Comparison of ENCODE assay signal across 8 cellular contexts in genomic region chr14:21024668-21025373, GRCh38. TPM values are rescaled to one million over a fixed set of nuclear protein-coding genes. Genes with fewer than 3 reads are reported as not detected.
A peak's percentile ranks its signal among the peaks of the same experiment; 100 is the strongest.
DNase-seq lines count a peak whose midpoint lies in the region; ATAC-seq and TF ChIP-seq lines count a peak whose summit lies in the region.

Gene NDRG2 (minus strand): TSS chr14:21025061. CDS start chr14:21023315, 1,746 bp downstream.

- H3K27me3 Mint-ChIP-seq in activated CD4-positive, alpha-beta memory T cell treated with anti-CD3 and anti-CD28 coated beads, Interleukin-2, amount 10 ng/mL, durations not matched to agents 7 days and 5 days, result peaks cover 34% of the 10 kb centered on the region

- ATAC-seq in lung (ENCODE audit: insufficient read depth, low FRiP score), result peak; percentile 89
- ATAC-seq in HG03354 (IDR thresholded peaks at IDR 0.05; ENCODE audit: poor library complexity, severe bottlenecking, unreplicated experiment), result no peak
- ATAC-seq in HG03108 (IDR thresholded peaks at IDR 0.05; ENCODE audit: unreplicated experiment), result no peak

- H3K4me3 ChIP-seq in GM12865 (ENCODE audit: low read depth, low read length) (no peak within 1 kb of the TSS), dorsolateral prefrontal cortex (peak within 1 kb of the TSS; percentile 67 to 95 (median 82)), lung (peak within 1 kb of the TSS; percentile 75)

- H3K4me1 ChIP-seq in lung (ENCODE audit: control insufficient read depth in 2 of 2, insufficient read depth in 2 of 2, low read length in 2 of 2), result peaks cover 11 to 13% of the 10 kb centered on the region in 2 donors

- TF ChIP-seq CTCF in GM12865 (IDR thresholded peaks at IDR 0.05; ENCODE audit: insufficient read depth, low read depth, low read length, missing control alignments) (no peak), dorsolateral prefrontal cortex (IDR thresholded peaks at IDR 0.05 in 54 of 56, conservative IDR thresholded peaks at IDR 0.05 in 2 of 56; ENCODE audit: low read depth in 1 of 56, partially characterized antibody in 56 of 56) (peak in 7 of 56 donors; percentile 6 to 36 (median 17)), lung (IDR thresholded peaks at IDR 0.05; ENCODE audit: control extremely low read depth, extremely low read depth) (no peak)

- H3K36me3 Mint-ChIP-seq in activated CD4-positive, alpha-beta memory T cell treated with anti-CD3 and anti-CD28 coated beads, Interleukin-2, amount 10 ng/mL, durations not matched to agents 7 days and 5 days (ENCODE audit: low read depth), result no peaks in the 10 kb centered on the region

- peaks cover 0 to 30% (median 0%) of the 10 kb centered on the region in 45 donors for H3K27me3 ChIP-seq in dorsolateral prefrontal cortex
- no peaks in the 10 kb centered on the region for H3K27me3 ChIP-seq in lung (ENCODE audit: control insufficient read depth, insufficient read depth)

- no peaks in the 10 kb centered on the region for H3K9me3 Mint-ChIP-seq in activated CD4-positive, alpha-beta memory T cell treated with anti-CD3 and anti-CD28 coated beads, Interleukin-2, amount 10 ng/mL, durations not matched to agents 7 days and 5 days

- 0 to 1% methylated on average over 53 to 68 of the region's 68 CpGs for WGBS in lung, 2 donors

- peak within 1 kb of the TSS; percentile 69 for H3K4me3 Mint-ChIP-seq in activated CD4-positive, alpha-beta memory T cell treated with anti-CD3 and anti-CD28 coated beads, Interleukin-2, amount 10 ng/mL, durations not matched to agents 7 days and 5 days

- peak within 1 kb of the TSS; percentile 76 to 100 (median 99) for H3K27ac ChIP-seq in dorsolateral prefrontal cortex
- H3K27ac ChIP-seq in lung (ENCODE audit: low read depth in 1 of 2, low read length in 1 of 2), result peak within 1 kb of the TSS; percentile 86 to 93

- POLR2A ChIA-PET in activated CD4-positive, alpha-beta memory T cell treated with anti-CD3 and anti-CD28 coated beads, Interleukin-2, amount 10 ng/mL, durations not matched to agents 7 days and 5 days (lab: Charles Lee), result interaction anchor here (1.0 kb wide), 1 partner anchor 80 kb away, joined by 3 read pairs; no protein-coding TSS in a partner anchor

- peak; percentile 10 for DNase-seq in GM12865 (ENCODE audit: low read depth)
- peak; percentile 32 for DNase-seq in NCI-H1694 (lab: John Stamatoyannopoulos, UW)
- DNase-seq in activated CD4-positive, alpha-beta memory T cell treated with anti-CD3 and anti-CD28 coated beads, Interleukin-2, amount 10 ng/mL, durations not matched to agents 7 days and 5 days, result peak; percentile 74
- peak; percentile 23 to 80 (median 68) for DNase-seq in dorsolateral prefrontal cortex
- DNase-seq in lung (ENCODE audit: low spot score), result peak; percentile 71
- DNase-seq in stimulated activated CD4-positive, alpha-beta T cell treated with anti-CD3 and anti-CD28 coated beads, TNF-alpha, amount 100 ng/mL, for 1 hour (ENCODE audit: low read depth in 3 of 3, low spot score in 1 of 3), result peak; percentile 42 to 55 (median 51)

- intact Hi-C loops in dorsolateral prefrontal cortex (cut with DNase I), result loop anchor here in 1 of 2 donors (1.0 to 5.0 kb wide), 3 partner anchors 10 to 47 kb away; partner anchors contain the start of gene ARHGEF40

- peaks cover under 1 to 2% of the 10 kb centered on the region in 2 donors for H3K36me3 ChIP-seq in lung (ENCODE audit: control insufficient read depth in 2 of 2, insufficient read depth in 2 of 2, low read length in 2 of 2)

- CTCF ChIA-PET in activated CD4-positive, alpha-beta memory T cell treated with anti-CD3 and anti-CD28 coated beads, Interleukin-2, amount 10 ng/mL, durations not matched to agents 7 days and 5 days (lab: Charles Lee), result interaction anchor here (1.3 to 2.0 kb wide), 3 partner anchors 10 to 79 kb away, joined by 3 to 16 read pairs (median 5); no protein-coding TSS in a partner anchor

- no peaks in the 10 kb centered on the region for H3K9me3 ChIP-seq in lung (ENCODE audit: control insufficient read depth in 2 of 2, insufficient read depth in 1 of 2, low read length in 1 of 2)

- H3K27ac Mint-ChIP-seq in activated CD4-positive, alpha-beta memory T cell treated with anti-CD3 and anti-CD28 coated beads, Interleukin-2, amount 10 ng/mL, durations not matched to agents 7 days and 5 days, result no peak within 1 kb of the TSS

- H3K4me1 Mint-ChIP-seq in activated CD4-positive, alpha-beta memory T cell treated with anti-CD3 and anti-CD28 coated beads, Interleukin-2, amount 10 ng/mL, durations not matched to agents 7 days and 5 days, result peaks cover 11% of the 10 kb centered on the region

RNA-seq across cellular contexts. Expression of gene NDRG2, which starts in this region (rescaled TPM):
- total RNA-seq in activated CD4-positive, alpha-beta memory T cell treated with anti-CD3 and anti-CD28 coated beads, Interleukin-2, amount 10 ng/mL, durations not matched to agents 7 days and 5 days, result 1 to 10 TPM; 8.3 to 8.5 TPM
- total RNA-seq in dorsolateral prefrontal cortex (1,000 to 10,000 TPM in 53 of 120 experiments, 100 to 1,000 TPM in 67; 513 to 2,446 (median 961) TPM), lung (100 to 1,000 TPM in 1 of 2 donors, 10 to 100 TPM in 1; 50.6 to 112 TPM)
- polyA plus RNA-seq in lung, result 10 to 100 TPM; 46.1 to 66.7 TPM

Comparison
In these comparisons a context has a peak if more than half of its experiments do, and no peak if none do; other contexts are left out.
1. RNA of gene NDRG2 (total RNA-seq): 513 to 2,446 TPM in dorsolateral prefrontal cortex and 50.6 to 112 TPM in lung; 8.3 to 8.5 TPM in activated CD4-positive, alpha-beta memory T cell treated with anti-CD3 and anti-CD28 coated beads, Interleukin-2, amount 10 ng/mL, durations not matched to agents 7 days and 5 days; every median in the first group is over 4 times any median in the second.
2. RNA of gene NDRG2 (total RNA-seq): 513 to 2,446 TPM in dorsolateral prefrontal cortex; 50.6 to 112 TPM in lung; every median in the first group is over 4 times any median in the second.
3. DNase-seq: peak in every context shown above with its lines; median percentile 74 in activated CD4-positive, alpha-beta memory T cell treated with anti-CD3 and anti-CD28 coated beads, Interleukin-2, amount 10 ng/mL, durations not matched to agents 7 days and 5 days; 71 in lung; 68 in dorsolateral prefrontal cortex; 51 in stimulated activated CD4-positive, alpha-beta T cell treated with anti-CD3 and anti-CD28 coated beads, TNF-alpha, amount 100 ng/mL, for 1 hour; 32 in NCI-H1694; 10 in GM12865.